In genomic region chr3:48067271-48067670, GRCh38 we compare ENCODE assay signal across 18 cellular contexts. TPM values are rescaled to one million over a fixed set of nuclear protein-coding genes. Genes with fewer than 3 reads are reported as not detected.
A peak's percentile ranks its signal among the peaks of the same experiment; 100 is the strongest.
DNase-seq lines count a peak whose midpoint lies in the region; ATAC-seq, FAIRE-seq and TF ChIP-seq lines count a peak whose summit lies in the region.
"Had no signal": no experiment of that assay in that cellular context is flagged by ENCODE, and none has a peak within 500 bp of the region (broad histone marks: within the 10 kb centered on the region; RNA-seq: fewer than 3 reads in every experiment).

No MANE protein-coding gene starts in this region.

- TF ChIP-seq RAD21 in HepG2 (CRISPR knock-in tag; IDR thresholded peaks at IDR 0.05) = no peak

- no peak for TF ChIP-seq POLR2A in HepG2 (IDR thresholded peaks at IDR 0.05; ENCODE audit: insufficient read depth in 1 of 2, low read depth in 2 of 2, low read length in 2 of 2)
- no peak for TF ChIP-seq POLR2A in right lobe of liver (IDR thresholded peaks at IDR 0.05)
- TF ChIP-seq POLR2A in upper lobe of left lung (IDR thresholded peaks at IDR 0.05) = no peak

- ATAC-seq in HepG2 (no peak), right lobe of liver (no peak), psoas muscle (no peak), HG03442 (IDR thresholded peaks at IDR 0.05; ENCODE audit: unreplicated experiment) (no peak), upper lobe of left lung (ENCODE audit: low FRiP score in 2 of 2) (no peak)

- H2AFZ ChIP-seq in HepG2 (ENCODE audit: low read length) = no peak overlapping the region

- over 99% methylated on average over 4 of the region's 4 CpGs for WGBS in HepG2 (ENCODE audit: low lambda C conversion rate)
- 93% methylated on average over 4 of the region's 4 CpGs for WGBS in right lobe of liver (ENCODE audit: insufficient coverage, low coverage, low lambda C conversion rate, missing lambda C conversion rate)
- 100% methylated on average over 3 to 4 of the region's 4 CpGs for WGBS in endodermal cell (ENCODE audit: insufficient coverage in 1 of 2, insufficient read length in 1 of 2), 2 experiments
- 93 to 97% (median 94%) methylated on average over 4 of the region's 4 CpGs for whole genome bisulfite sequencing in psoas muscle, 3 donors
- 94 to 98% methylated on average over 4 of the region's 4 CpGs for WGBS in upper lobe of left lung, 2 donors

- TF ChIP-seq CTCF in HepG2 (CRISPR knock-in tag; IDR thresholded peaks at IDR 0.05) = no peak
- TF ChIP-seq CTCF in right lobe of liver (IDR thresholded peaks at IDR 0.05) = no peak
- TF ChIP-seq CTCF in endodermal cell (conservative IDR thresholded peaks at IDR 0.05) = no peak
- TF ChIP-seq CTCF in psoas muscle (IDR thresholded peaks at IDR 0.05) = no peak
- no peak for TF ChIP-seq CTCF in upper lobe of left lung (IDR thresholded peaks at IDR 0.05)

- no TSS peak for BruUV-seq in HepG2 (replicated peaks; lab: Mats Ljungman, UMichigan)

- no peak for TF ChIP-seq EP300 in HepG2 (IDR thresholded peaks at IDR 0.05; ENCODE audit: low read depth in 2 of 2, low read length in 2 of 2)
- no peak for TF ChIP-seq EP300 in HepG2 (CRISPR knock-in tag; IDR thresholded peaks at IDR 0.05; ENCODE audit: borderline replicate concordance)
- TF ChIP-seq EP300 in upper lobe of left lung (IDR thresholded peaks at IDR 0.05) = no peak

- FAIRE-seq in HepG2 (lab: Jason Lieb, UNC) (no peak), urothelium cell line (lab: Jason Lieb, UNC) (no peak)
- FAIRE-seq: H1 had no signal

- no peak overlapping the region for H3K4me3 Mint-ChIP-seq in endodermal cell
- H3K4me3 Mint-ChIP-seq: CD14-positive monocyte; CD4-positive, alpha-beta memory T cell; H9 had no signal

- POLR2A ChIA-PET in HepG2 (lab: Yijun Ruan, JAX) = no interaction called here

- H3K4me2 ChIP-seq in HepG2 (ENCODE audit: low read depth, low read length) = no peak overlapping the region
- H3K4me2 ChIP-seq: BLaER1 had no signal

- DNase-seq in HepG2 (ENCODE audit: low spot score) (no peak), right lobe of liver (no peak), endodermal cell (no peak), psoas muscle (no peak), upper lobe of left lung (no peak), urothelium cell line (ENCODE audit: low spot score) (no peak)
- DNase-seq: 8988T; CD4-positive, alpha-beta memory T cell; DMS153; DMS79; GDM1; H9; IMR-90 had no signal

- H3K36me3 Mint-ChIP-seq in endodermal cell (ENCODE audit: low read depth) = peaks cover 48% of the 10 kb centered on the region

- H3K79me2 ChIP-seq in HepG2 (ENCODE audit: insufficient read depth, low read length) = peaks cover 87% of the 10 kb centered on the region

- CTCF ChIA-PET in HepG2 (lab: Yijun Ruan, JAX; ENCODE audit: low intra/inter-chr PET ratio, low total read pairs) = no interaction called here

- H3K9me3 ChIP-seq in HepG2 (ENCODE audit: low read length) (no peaks in the 10 kb centered on the region), right lobe of liver (no peaks in the 10 kb centered on the region), endodermal cell (ENCODE audit: control insufficient read depth, low read length) (peaks cover 15% of the 10 kb centered on the region), psoas muscle (no peaks in the 10 kb centered on the region), upper lobe of left lung (no peaks in the 10 kb centered on the region)

- no peak overlapping the region for H3K9ac ChIP-seq in HepG2 (ENCODE audit: insufficient read depth, low read depth, low read length)
- H3K9ac ChIP-seq in endodermal cell (ENCODE audit: extremely low read depth, low read length, poor library complexity, severe bottlenecking) = no peak overlapping the region
- H3K9ac ChIP-seq: BLaER1 had no signal

- H3K4me3 ChIP-seq in HepG2 (replicated peaks in 1 of 3; ENCODE audit: insufficient read depth in 1 of 3, low read depth in 2 of 3, low read length in 3 of 3) (no peak overlapping the region), right lobe of liver (no peak overlapping the region), endodermal cell (ENCODE audit: low read length) (no peak overlapping the region), psoas muscle (no peak overlapping the region), upper lobe of left lung (no peak overlapping the region)
- H3K4me3 ChIP-seq: BLaER1 had no signal

- H4K20me1 ChIP-seq in HepG2 (ENCODE audit: insufficient read depth, low read length) = peaks cover 4% of the 10 kb centered on the region

- intact Hi-C loops in HepG2 (cut with micrococcal nuclease; ENCODE audit: unreplicated experiment) (no loop called here), right lobe of liver (cut with DNase I) (no loop called here), psoas muscle (cut with DNase I) (loop anchor here in 1 of 2 donors (5.0 kb wide), 1 partner anchor 35 kb away; no protein-coding TSS in a partner anchor)

- H3K27me3 Mint-ChIP-seq in endodermal cell (ENCODE audit: insufficient read depth) = no peaks in the 10 kb centered on the region
- H3K27me3 Mint-ChIP-seq: CD4-positive, alpha-beta memory T cell had no signal

- H3K4me1 Mint-ChIP-seq in endodermal cell = peaks cover 5% of the 10 kb centered on the region
- H3K4me1 Mint-ChIP-seq: H9 had no signal

- H3K4me1 ChIP-seq in HepG2 (ENCODE audit: insufficient read depth, low read length) (peaks cover 31% of the 10 kb centered on the region), right lobe of liver (peaks cover 0 to 16% (median 7%) of the 10 kb centered on the region in 4 donors), endodermal cell (ENCODE audit: control insufficient read depth, insufficient read depth, low read length) (no peaks in the 10 kb centered on the region), psoas muscle (peaks cover 77% of the 10 kb centered on the region), upper lobe of left lung (peaks cover 0 to 27% (median 14%) of the 10 kb centered on the region in 4 donors)

- H3K36me3 ChIP-seq in HepG2 (replicated peaks in 1 of 2; ENCODE audit: control insufficient read depth in 1 of 2, insufficient read depth in 2 of 2, low read length in 2 of 2) = peaks cover 0 to 18% of the 10 kb centered on the region in 2 experiments; a peak in 4 of 5 replicates
- H3K36me3 ChIP-seq in right lobe of liver = no peaks in the 10 kb centered on the region
- peaks cover 50% of the 10 kb centered on the region for H3K36me3 ChIP-seq in endodermal cell (ENCODE audit: control insufficient read depth, insufficient read depth, low read length)
- peaks cover 0 to 18% of the 10 kb centered on the region in 2 donors for H3K36me3 ChIP-seq in psoas muscle (ENCODE audit: insufficient read depth in 1 of 2, low read depth in 1 of 2)
- peaks cover 0 to 16% (median 0%) of the 10 kb centered on the region in 4 donors for H3K36me3 ChIP-seq in upper lobe of left lung

- H3K9me3 Mint-ChIP-seq in endodermal cell = peaks cover 10% of the 10 kb centered on the region
- H3K9me3 Mint-ChIP-seq: CD4-positive, alpha-beta memory T cell had no signal

- H3K27ac ChIP-seq in HepG2 (ENCODE audit: extremely low read length, insufficient read depth, low read length) (no peak overlapping the region), right lobe of liver (no peak overlapping the region), endodermal cell (ENCODE audit: low read depth, low read length) (no peak overlapping the region), psoas muscle (peak overlapping the region; percentile 75), upper lobe of left lung (no peak overlapping the region)
- H3K27ac ChIP-seq: BLaER1, HL-60 had no signal

- H3K27ac Mint-ChIP-seq in endodermal cell = peak overlapping the region; percentile 64
- H3K27ac Mint-ChIP-seq: CD14-positive monocyte; CD4-positive, alpha-beta memory T cell had no signal

- in situ Hi-C loops in HepG2 (cut with HindIII; ENCODE audit: extremely low pct_ligation_motif_present, low pct_unique_long_range_greater_than_20kb) = no loop called here

- H3K27me3 ChIP-seq in HepG2 (ENCODE audit: control insufficient read depth in 1 of 2, insufficient read depth in 2 of 2, low read length in 2 of 2) = no peaks in the 10 kb centered on the region
- no peaks in the 10 kb centered on the region for H3K27me3 ChIP-seq in right lobe of liver
- H3K27me3 ChIP-seq in endodermal cell (ENCODE audit: control insufficient read depth, insufficient read depth, low read length, poor library complexity, severe bottlenecking) = no peaks in the 10 kb centered on the region
- no peaks in the 10 kb centered on the region for H3K27me3 ChIP-seq in psoas muscle (ENCODE audit: insufficient read depth in 3 of 3, low read length in 2 of 3)
- no peaks in the 10 kb centered on the region for H3K27me3 ChIP-seq in upper lobe of left lung
- H3K27me3 ChIP-seq: BLaER1 had no signal

RNA-seq across cellular contexts. Expression of gene MAP4, which starts 51.1 kb away (rescaled TPM):
- total RNA-seq in HepG2 (2016; rRNA removed; fragmentation: Illumina TruSeq; extraction: Trizol) (33.1 and 63.3 TPM in 2 replicates), right lobe of liver (10 to 100 TPM; 59.1 to 94.9 (median 66.2) TPM), endodermal cell (100 to 1,000 TPM; 152 to 169 TPM), psoas muscle (1,000 to 10,000 TPM in 2 of 4 donors, 100 to 1,000 TPM in 2; 819 to 1,424 (median 998) TPM), upper lobe of left lung (100 to 1,000 TPM; 106 to 199 (median 148) TPM)
- total RNA-seq in HepG2 (2016; cell fraction: cytosol; rRNA removed; fragmentation: Illumina TruSeq; extraction: Trizol; ENCODE audit: low read depth) = 4.3 and 4.8 TPM in 2 replicates
- 31.4 and 53.9 TPM in 2 replicates for total RNA-seq in HepG2 (2016; cell fraction: insoluble cytoplasmic fraction; rRNA removed; fragmentation: Illumina TruSeq; extraction: Trizol)
- 15.0 and 16.5 TPM in 2 replicates for total RNA-seq in HepG2 (2016; cell fraction: membrane; rRNA removed; fragmentation: Illumina TruSeq; extraction: Trizol)
- total RNA-seq in HepG2 (2016; cell fraction: nucleus; rRNA removed; fragmentation: Illumina TruSeq; extraction: Trizol) = 36.7 and 41.9 TPM in 2 replicates
- polyA plus RNA-seq in HepG2 (2011; rRNA removed) (38.7 and 46.0 TPM in 2 replicates), psoas muscle (100 to 1,000 TPM in 2 of 3 donors, 10 to 100 TPM in 1; 85.5 to 318 (median 195) TPM)
- 21.5 and 23.3 TPM in 2 replicates for polyA plus RNA-seq in HepG2 (2011; cell fraction: cytosol; rRNA removed)
- 108 and 122 TPM in 2 replicates for polyA plus RNA-seq in HepG2 (2011; cell fraction: nucleus; rRNA removed)
- 61.7 and 78.2 TPM in 2 replicates for polyA plus RNA-seq in HepG2 (2012)
- polyA plus RNA-seq in HepG2 (2016; cell fraction: cytosol; fragmentation: Illumina TruSeq; extraction: Trizol; ENCODE audit: low read depth) = 2.7 and 3.3 TPM in 2 replicates
- polyA plus RNA-seq in HepG2 (2016; cell fraction: insoluble cytoplasmic fraction; fragmentation: Illumina TruSeq; extraction: Trizol; ENCODE audit: low read depth) = 52.8 and 70.0 TPM in 2 replicates
- 8.8 and 10.2 TPM in 2 replicates for polyA plus RNA-seq in HepG2 (2016; cell fraction: membrane; fragmentation: Illumina TruSeq; extraction: Trizol; ENCODE audit: low read depth)
- polyA plus RNA-seq in HepG2 (2016; cell fraction: nucleus; fragmentation: Illumina TruSeq; extraction: Trizol; ENCODE audit: insufficient read depth, low read depth) = 57.0 and 67.2 TPM in 2 replicates
- polyA minus RNA-seq in HepG2 (2011; rRNA and poly(A)+ RNA removed; ENCODE audit: low replicate concordance) = 46.4 and 52.1 TPM in 2 replicates
- 45.9 and 59.9 TPM in 2 replicates for polyA minus RNA-seq in HepG2 (2011; cell fraction: cytosol; rRNA and poly(A)+ RNA removed)
- 54.7 and 70.5 TPM in 2 replicates for polyA minus RNA-seq in HepG2 (2011; cell fraction: nucleus; rRNA and poly(A)+ RNA removed)
- polyA plus RNA-seq in endodermal cell (2013, experiment 1 of 2) = 134 TPM
- 129 TPM for polyA plus RNA-seq in endodermal cell (2013, experiment 2 of 2)

Comparison
In these comparisons a context has a peak if more than half of its experiments do, and no peak if none do; other contexts are left out.
1. RNA of gene MAP4, which starts 51.1 kb away (total RNA-seq): 819 to 1,424 TPM in psoas muscle; 152 to 169 TPM in endodermal cell, 106 to 199 TPM in upper lobe of left lung, 59.1 to 94.9 TPM in right lobe of liver and 4.3 to 63.3 TPM in HepG2; every median in the first group is over 4 times any median in the second.